12 cellular contexts compared by ENCODE assay signal in genomic region chr16:12362482-12363458, GRCh38.
DNase-seq lines count a peak whose midpoint lies in the region; ATAC-seq and TF ChIP-seq lines count a peak whose summit lies in the region.
"Had no signal": no experiment of that assay in that cellular context is flagged by ENCODE, and none has a peak within 500 bp of the region (broad histone marks: within the 10 kb centered on the region; RNA-seq: fewer than 3 reads in every experiment).

No MANE protein-coding gene starts in this region.

- no peaks in the 10 kb centered on the region for H3K27me3 Mint-ChIP-seq in naive B cell
- H3K27me3 Mint-ChIP-seq: activated naive CD4-positive, alpha-beta T cell treated with anti-CD3 and anti-CD28 coated beads, Interleukin-2, amount 50 U/mL, for 24 hours; CD8-positive, alpha-beta memory T cell had no signal

- H3K27ac Mint-ChIP-seq in naive B cell: peak overlapping the region in 4 of 6 donors; percentile 27 to 88 (median 75)
- H3K27ac Mint-ChIP-seq: activated naive CD4-positive, alpha-beta T cell treated with anti-CD3 and anti-CD28 coated beads, Interleukin-2, amount 50 U/mL, for 24 hours had no signal

- H3K9me3 Mint-ChIP-seq in naive B cell: peaks cover 0 to 5% (median 2%) of the 10 kb centered on the region in 7 donors

- no peak for TF ChIP-seq CTCF in fibroblast of mammary gland (conservative IDR thresholded peaks at IDR 0.05; ENCODE audit: control insufficient read depth, insufficient read depth, low read depth, low read length)

- peak overlapping the region in 1 of 8 donors; percentile 19 for H3K4me3 Mint-ChIP-seq in naive B cell
- H3K4me3 Mint-ChIP-seq: activated naive CD4-positive, alpha-beta T cell treated with anti-CD3 and anti-CD28 coated beads, Interleukin-2, amount 50 U/mL, for 24 hours; CD8-positive, alpha-beta memory T cell had no signal

- peaks cover 15 to 34% (median 24%) of the 10 kb centered on the region in 3 donors for H3K4me1 Mint-ChIP-seq in naive B cell
- H3K4me1 Mint-ChIP-seq: activated naive CD4-positive, alpha-beta T cell treated with anti-CD3 and anti-CD28 coated beads, Interleukin-2, amount 50 U/mL, for 24 hours; CD8-positive, alpha-beta memory T cell had no signal

- peaks cover 16 to 54% of the 10 kb centered on the region in 2 donors for H3K36me3 Mint-ChIP-seq in naive B cell

- DNase-seq in RPMI7951 (ENCODE audit: low read depth) (peak; percentile 49), fibroblast of mammary gland (ENCODE audit: low read depth) (peak; percentile 25), naive B cell (no peak), NOMO-1 treated with DMSO at 0.1 percent for 48 hours (lab: John Stamatoyannopoulos, UW; ENCODE audit: unreplicated experiment) (no peak), ACHN (no peak), NCI-H526 treated with DMSO at 0.1 percent for 48 hours (lab: John Stamatoyannopoulos, UW) (no peak)
- DNase-seq: CD8-positive, alpha-beta memory T cell; cortex of kidney had no signal

- H3K4me3 ChIP-seq in fibroblast of mammary gland (ENCODE audit: control insufficient read depth, low read depth, low read length): no peak overlapping the region

- in situ Hi-C loops in ACHN (cut with HindIII; ENCODE audit: low pct_ligation_motif_present, low pct_unique_long_range_greater_than_20kb, low sequenced_read_pairs): no loop called here

- ATAC-seq in naive B cell (ENCODE audit: low read depth in 2 of 2) (no peak), GM19395 (IDR thresholded peaks at IDR 0.05; ENCODE audit: unreplicated experiment) (no peak)

- H3K27ac ChIP-seq in temporal lobe (ENCODE audit: low read depth, low read length): peak overlapping the region; percentile 23
- H3K27ac ChIP-seq: parathyroid adenoma had no signal

Comparison
In these comparisons a context has a peak if more than half of its experiments do, and no peak if none do; other contexts are left out.
1. DNase-seq: peak in RPMI7951 (single experiment) and fibroblast of mammary gland (single experiment); none in naive B cell (single experiment), NOMO-1 treated with DMSO at 0.1 percent for 48 hours (single experiment), ACHN (single experiment) and NCI-H526 treated with DMSO at 0.1 percent for 48 hours (single experiment).